13 cellular contexts compared by ENCODE assay signal in the genomic region with DNA sequence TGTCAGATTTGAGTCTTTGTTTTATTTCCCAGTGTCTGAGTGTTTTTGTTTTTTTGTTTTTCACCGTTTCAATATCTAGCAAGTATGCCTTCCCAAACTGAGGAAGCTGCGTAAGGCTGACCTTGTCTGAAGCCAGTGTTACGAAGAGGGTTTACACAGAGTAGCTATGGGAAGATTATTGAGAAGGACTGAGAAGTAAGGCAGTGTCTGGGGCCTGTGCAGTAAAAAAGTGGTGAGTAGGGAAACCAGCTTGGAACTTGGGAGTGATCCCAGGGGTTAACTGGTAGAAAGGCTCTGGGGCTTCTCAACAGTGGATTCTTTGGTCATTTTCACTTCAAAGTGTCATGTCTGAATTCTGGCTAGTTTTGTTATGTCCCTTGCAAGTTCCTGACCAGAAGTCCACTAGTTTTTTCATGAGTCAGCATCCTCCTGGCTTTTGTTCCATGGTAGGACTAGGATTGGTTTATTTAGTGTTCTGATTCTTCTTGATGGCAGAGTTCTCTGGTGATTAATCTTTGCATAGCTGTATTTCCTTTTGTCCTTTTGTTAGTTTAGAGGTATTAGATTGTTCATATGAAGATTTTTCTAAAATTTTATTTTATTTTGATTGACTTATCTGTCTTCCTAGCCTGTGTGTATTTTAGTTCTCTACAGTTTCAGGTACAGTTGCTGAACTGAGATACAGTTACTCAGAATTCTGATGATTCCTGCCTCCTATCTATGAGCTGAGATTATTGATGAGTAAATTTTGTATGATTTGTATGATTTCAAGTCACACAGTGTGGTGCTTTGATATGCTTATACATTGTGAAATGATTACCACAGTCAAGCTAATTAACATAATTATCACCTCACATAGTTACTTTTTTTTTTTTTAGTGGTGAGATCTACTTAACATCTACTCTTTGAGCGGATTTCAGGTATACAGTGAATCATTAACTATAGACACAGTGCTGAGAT. TPM values are rescaled to one million over a fixed set of nuclear protein-coding genes. Genes with fewer than 3 reads are reported as not detected.
A peak's percentile ranks its signal among the peaks of the same experiment; 100 is the strongest.
DNase-seq lines count a peak whose midpoint lies in the region; ATAC-seq and TF ChIP-seq lines count a peak whose summit lies in the region.
"Had no signal": no experiment of that assay in that cellular context is flagged by ENCODE, and none has a peak within 500 bp of the region (broad histone marks: within the 10 kb centered on the region; RNA-seq: fewer than 3 reads in every experiment).

No MANE protein-coding gene starts in this region.

- peak; percentile 13 for DNase-seq in EL
- peak; percentile 25 for DNase-seq in LHCN-M2 (ENCODE audit: low read depth)
- no peak for DNase-seq in brain microvascular endothelial cell
- no peak for DNase-seq in naive thymus-derived CD8-positive, alpha-beta T cell
- DNase-seq in GM13976 (ENCODE audit: low spot score): no peak
- DNase-seq in OCI-M2 (lab: John Stamatoyannopoulos, UW; ENCODE audit: unreplicated experiment): no peak
- DNase-seq: amniotic stem cell, MM.1S, NCI-H2227 treated with DMSO at 0.1 percent for 48 hours had no signal

- H3K27ac Mint-ChIP-seq in naive thymus-derived CD8-positive, alpha-beta T cell: peak overlapping the region in 9 of 10 donors; percentile 12 to 60 (median 42)

- no peak overlapping the region for H3K4me3 Mint-ChIP-seq in naive thymus-derived CD8-positive, alpha-beta T cell
- H3K4me3 Mint-ChIP-seq: nephron had no signal

- TF ChIP-seq CTCF in brain microvascular endothelial cell (IDR thresholded peaks at IDR 0.05; ENCODE audit: low read depth, low read length, missing control alignments) (no peak), GM13976 (IDR thresholded peaks at IDR 0.05; ENCODE audit: borderline replicate concordance, control extremely low read depth, extremely low read depth, insufficient read depth, missing control alignments) (no peak)

- no peaks in the 10 kb centered on the region for H3K27me3 ChIP-seq in brain microvascular endothelial cell (replicated peaks)
- H3K27me3 ChIP-seq: gastroesophageal sphincter had no signal

- ATAC-seq in naive thymus-derived CD8-positive, alpha-beta T cell: no peak
- no peak for ATAC-seq in HG02610 (IDR thresholded peaks at IDR 0.05; ENCODE audit: unreplicated experiment)
- ATAC-seq: gastroesophageal sphincter had no signal

- POLR2A ChIA-PET in naive thymus-derived CD8-positive, alpha-beta T cell (lab: Charles Lee): interaction anchor here (1.0 kb wide), 1 partner anchor 20 kb away, joined by 3 read pairs; no protein-coding TSS in a partner anchor

- H3K4me3 ChIP-seq in brain microvascular endothelial cell (ENCODE audit: low read depth, low read length): no peak overlapping the region
- H3K4me3 ChIP-seq: gastroesophageal sphincter had no signal

- H3K27ac ChIP-seq in brain microvascular endothelial cell: peak overlapping the region; percentile 75
- H3K27ac ChIP-seq: gastroesophageal sphincter, HL-60 had no signal

- peaks cover 90% of the 10 kb centered on the region for H3K36me3 ChIP-seq in brain microvascular endothelial cell (replicated peaks)

- peaks cover 0 to 22% (median 7%) of the 10 kb centered on the region in 4 donors for H3K4me1 Mint-ChIP-seq in naive thymus-derived CD8-positive, alpha-beta T cell
- H3K4me1 Mint-ChIP-seq: nephron had no signal

- H3K27me3 Mint-ChIP-seq in naive thymus-derived CD8-positive, alpha-beta T cell: no peaks in the 10 kb centered on the region

- peaks cover 14 to 93% (median 35%) of the 10 kb centered on the region in 3 donors for H3K36me3 Mint-ChIP-seq in naive thymus-derived CD8-positive, alpha-beta T cell

- H3K9me3 Mint-ChIP-seq in naive thymus-derived CD8-positive, alpha-beta T cell: no peaks in the 10 kb centered on the region
- H3K9me3 Mint-ChIP-seq: nephron had no signal

- in situ Hi-C loops in brain microvascular endothelial cell (cut with HindIII; ENCODE audit: low pct_ligation_motif_present, low sequenced_read_pairs) (no loop called here), GM13976 (cut with MboI; ENCODE audit: low sequenced_read_pairs, unreplicated experiment) (no loop called here)

RNA-seq across cellular contexts. Expression of a gene that starts 19.0 kb away (rescaled TPM):
- 106 and 137 TPM in 2 replicates for total RNA-seq in LHCN-M2 (2014; rRNA removed)
- polyA plus RNA-seq in LHCN-M2 (2012): 187 TPM
- total RNA-seq in naive thymus-derived CD8-positive, alpha-beta T cell: 100 to 1,000 TPM; 121 to 130 TPM
- 100 to 1,000 TPM in 1 of 3 donors, 10 to 100 TPM in 2; 64.4 to 102 (median 73.0) TPM for polyA plus RNA-seq in naive thymus-derived CD8-positive, alpha-beta T cell

Comparison
In these comparisons a context has a peak if more than half of its experiments do, and no peak if none do; other contexts are left out.
1. DNase-seq: peak in EL (single experiment) and LHCN-M2 (single experiment); none in brain microvascular endothelial cell (single experiment), naive thymus-derived CD8-positive, alpha-beta T cell (0 of 10), GM13976 (single experiment) and OCI-M2 (single experiment).